ENCODE assay signal across 1 cellular context in the genomic region with DNA sequence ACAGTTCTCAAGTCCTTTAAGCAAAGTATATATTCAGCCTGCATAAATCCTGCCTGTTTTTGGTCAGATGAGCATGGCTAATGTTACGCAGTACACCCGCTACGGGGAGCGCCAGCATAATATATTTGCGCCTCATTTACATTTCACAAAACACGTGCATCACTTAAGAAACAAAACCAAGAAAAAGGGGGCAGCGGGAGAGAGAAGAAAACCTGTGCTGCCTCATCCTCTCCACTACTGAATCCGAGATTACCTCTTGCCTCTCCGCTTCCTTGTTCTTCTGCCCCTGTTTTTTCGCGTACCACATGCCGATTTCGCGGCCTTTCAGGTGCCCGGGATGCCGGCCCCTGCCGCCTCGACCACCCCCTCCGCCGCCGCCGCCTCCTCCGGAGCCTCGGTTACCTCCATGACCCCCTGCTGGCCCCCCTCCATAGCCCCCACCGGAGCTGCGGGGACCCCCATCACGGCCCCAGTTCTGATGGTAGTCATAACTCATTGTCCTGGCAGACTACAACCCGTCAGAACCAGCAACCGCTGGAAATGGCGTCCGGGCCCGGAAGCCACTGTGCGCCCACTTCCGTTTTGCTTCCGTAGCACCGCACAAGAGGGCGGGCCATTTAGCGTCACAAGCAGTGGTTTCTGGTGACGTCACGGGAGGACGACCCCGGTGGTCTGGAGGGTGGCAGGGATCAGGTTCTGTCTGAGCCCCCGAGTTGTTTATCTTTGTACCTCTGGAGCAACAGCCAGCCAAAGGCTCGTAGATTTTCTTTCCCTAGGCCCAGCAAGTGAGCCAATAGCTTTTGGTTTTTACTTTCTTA.
TF ChIP-seq lines count a peak whose summit lies in the region.

DHX36 (minus strand) TSS at position 567 of the 818 bp plus-strand sequence; CDS start at position 496, 71 bp downstream.

TF ChIP-seq in HepG2, 621 proteins besides CTCF, POLR2A, EP300 and RAD21 (continued from another document and continues in another):
- no peak for TF ChIP-seq PAWR (CRISPR knock-in tag; IDR thresholded peaks at IDR 0.05; ENCODE audit: borderline replicate concordance)
- TF ChIP-seq ZFP36L2 (CRISPR knock-in tag; IDR thresholded peaks at IDR 0.05), result no peak
- TF ChIP-seq ZBTB10 (CRISPR knock-in tag; IDR thresholded peaks at IDR 0.05; ENCODE audit: borderline replicate concordance), result no peak
- TF ChIP-seq U2AF2 (IDR thresholded peaks at IDR 0.05; ENCODE audit: low read depth, low read length), result no peak
- TF ChIP-seq, protein P1, sequence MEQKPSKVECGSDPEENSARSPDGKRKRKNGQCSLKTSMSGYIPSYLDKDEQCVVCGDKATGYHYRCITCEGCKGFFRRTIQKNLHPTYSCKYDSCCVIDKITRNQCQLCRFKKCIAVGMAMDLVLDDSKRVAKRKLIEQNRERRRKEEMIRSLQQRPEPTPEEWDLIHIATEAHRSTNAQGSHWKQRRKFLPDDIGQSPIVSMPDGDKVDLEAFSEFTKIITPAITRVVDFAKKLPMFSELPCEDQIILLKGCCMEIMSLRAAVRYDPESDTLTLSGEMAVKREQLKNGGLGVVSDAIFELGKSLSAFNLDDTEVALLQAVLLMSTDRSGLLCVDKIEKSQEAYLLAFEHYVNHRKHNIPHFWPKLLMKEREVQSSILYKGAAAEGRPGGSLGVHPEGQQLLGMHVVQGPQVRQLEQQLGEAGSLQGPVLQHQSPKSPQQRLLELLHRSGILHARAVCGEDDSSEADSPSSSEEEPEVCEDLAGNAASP (CRISPR knock-in tag; IDR thresholded peaks at IDR 0.05; ENCODE audit: borderline replicate concordance), result peak; percentile 52; the same call in 1 of the 2 replicates
- no peak for TF ChIP-seq ZNF263 (CRISPR knock-in tag; IDR thresholded peaks at IDR 0.05)
- TF ChIP-seq NFYB (CRISPR knock-in tag; IDR thresholded peaks at IDR 0.05), result no peak
- no peak for TF ChIP-seq AGO1 (IDR thresholded peaks at IDR 0.05; ENCODE audit: low read depth, low read length, poor library complexity, severe bottlenecking)
- TF ChIP-seq SPEN (CRISPR knock-in tag; IDR thresholded peaks at IDR 0.05; ENCODE audit: low read depth), result peak; percentile 89; the same call in 1 of the 2 replicates
- TF ChIP-seq HOMEZ (CRISPR knock-in tag; IDR thresholded peaks at IDR 0.05; ENCODE audit: low read depth), result peak; percentile 72; the same call in 1 of the 2 replicates
- TF ChIP-seq ETV5 (CRISPR knock-in tag; IDR thresholded peaks at IDR 0.05; ENCODE audit: borderline replicate concordance), result peak; percentile 75
- TF ChIP-seq ZKSCAN5 (CRISPR knock-in tag; IDR thresholded peaks at IDR 0.05), result no peak
- no peak for TF ChIP-seq ZNF782 (CRISPR knock-in tag; IDR thresholded peaks at IDR 0.05; ENCODE audit: borderline replicate concordance)
- no peak for TF ChIP-seq ZNF660 (CRISPR knock-in tag; IDR thresholded peaks at IDR 0.05; ENCODE audit: borderline replicate concordance, low read depth)
- 0 out of 2 replicates have a peak, but pooled peaks have one; percentile 37 for TF ChIP-seq ZNF160 (CRISPR knock-in tag; IDR thresholded peaks at IDR 0.05)
- TF ChIP-seq JUN (CRISPR knock-in tag; IDR thresholded peaks at IDR 0.05), result 0 out of 2 replicates have a peak, but pooled peaks have one; percentile 52
- TF ChIP-seq KLF13 (CRISPR knock-in tag; IDR thresholded peaks at IDR 0.05), result no peak
- TF ChIP-seq SNAPC4 (CRISPR knock-in tag; IDR thresholded peaks at IDR 0.05), result peak; percentile 68; the same call in 1 of the 2 replicates
- TF ChIP-seq CHD4 (IDR thresholded peaks at IDR 0.05; ENCODE audit: borderline replicate concordance, low read length), result no peak
- TF ChIP-seq NFAT5 (CRISPR knock-in tag; IDR thresholded peaks at IDR 0.05), result no peak
- no peak for TF ChIP-seq ZNF430 (CRISPR knock-in tag; IDR thresholded peaks at IDR 0.05)
- peak; percentile 66; the same call in 1 of the 2 replicates for TF ChIP-seq HBP1 (CRISPR knock-in tag; IDR thresholded peaks at IDR 0.05; ENCODE audit: low read depth)
- no peak for TF ChIP-seq NONO (IDR thresholded peaks at IDR 0.05)
- TF ChIP-seq NONO (CRISPR knock-in tag; conservative IDR thresholded peaks at IDR 0.05), result peak; percentile 74
- TF ChIP-seq PPARG (CRISPR knock-in tag; conservative IDR thresholded peaks at IDR 0.05), result no peak; the same call in 1 of the 2 replicates
- TF ChIP-seq CBX1 (IDR thresholded peaks at IDR 0.05; ENCODE audit: low read depth), result no peak
- TF ChIP-seq SIX4 (CRISPR knock-in tag; IDR thresholded peaks at IDR 0.05), result peak; percentile 72; the same call in 1 of the 2 replicates
- peak; percentile 92 for TF ChIP-seq ATF7 (IDR thresholded peaks at IDR 0.05)
- TF ChIP-seq ATF7 (CRISPR knock-in tag; IDR thresholded peaks at IDR 0.05), result peak; percentile 92
- peak; percentile 89 for TF ChIP-seq ZNF501 (CRISPR knock-in tag; IDR thresholded peaks at IDR 0.05)
- no peak for TF ChIP-seq RFXAP (CRISPR knock-in tag; IDR thresholded peaks at IDR 0.05; ENCODE audit: borderline replicate concordance)
- TF ChIP-seq WIZ (CRISPR knock-in tag; IDR thresholded peaks at IDR 0.05), result no peak
- TF ChIP-seq ZNF274 (CRISPR knock-in tag; IDR thresholded peaks at IDR 0.05), result 0 out of 2 replicates have a peak, but pooled peaks have one; percentile 49
- no peak for TF ChIP-seq LCORL (IDR thresholded peaks at IDR 0.05)
- peak; percentile 73 for TF ChIP-seq LCORL (CRISPR knock-in tag; IDR thresholded peaks at IDR 0.05)
- no peak for TF ChIP-seq ZNF337 (CRISPR knock-in tag; IDR thresholded peaks at IDR 0.05; ENCODE audit: borderline replicate concordance, low read depth)
- TF ChIP-seq ZNF564 (CRISPR knock-in tag; IDR thresholded peaks at IDR 0.05), result no peak
- TF ChIP-seq ZNF235 (CRISPR knock-in tag; IDR thresholded peaks at IDR 0.05; ENCODE audit: borderline replicate concordance), result no peak
- TF ChIP-seq ADNP (CRISPR knock-in tag; IDR thresholded peaks at IDR 0.05), result no peak
- TF ChIP-seq ZNF607 (CRISPR knock-in tag; IDR thresholded peaks at IDR 0.05; ENCODE audit: borderline replicate concordance), result no peak
- no peak for TF ChIP-seq ZNF562 (CRISPR knock-in tag; IDR thresholded peaks at IDR 0.05; ENCODE audit: borderline replicate concordance)
- peak; percentile 96 for TF ChIP-seq ZMYM4 (CRISPR knock-in tag; IDR thresholded peaks at IDR 0.05)
- TF ChIP-seq YEATS2 (CRISPR knock-in tag; IDR thresholded peaks at IDR 0.05; ENCODE audit: borderline replicate concordance), result peak; percentile 81; the same call in 1 of the 2 replicates
- no peak for TF ChIP-seq STAT5B (CRISPR knock-in tag; IDR thresholded peaks at IDR 0.05)
- no peak for TF ChIP-seq ZSCAN22 (CRISPR knock-in tag; IDR thresholded peaks at IDR 0.05)
- no peak for TF ChIP-seq MZF1 (CRISPR knock-in tag; IDR thresholded peaks at IDR 0.05; ENCODE audit: borderline replicate concordance)
